ENCODE assay signal across 1 cellular context in the genomic region with DNA sequence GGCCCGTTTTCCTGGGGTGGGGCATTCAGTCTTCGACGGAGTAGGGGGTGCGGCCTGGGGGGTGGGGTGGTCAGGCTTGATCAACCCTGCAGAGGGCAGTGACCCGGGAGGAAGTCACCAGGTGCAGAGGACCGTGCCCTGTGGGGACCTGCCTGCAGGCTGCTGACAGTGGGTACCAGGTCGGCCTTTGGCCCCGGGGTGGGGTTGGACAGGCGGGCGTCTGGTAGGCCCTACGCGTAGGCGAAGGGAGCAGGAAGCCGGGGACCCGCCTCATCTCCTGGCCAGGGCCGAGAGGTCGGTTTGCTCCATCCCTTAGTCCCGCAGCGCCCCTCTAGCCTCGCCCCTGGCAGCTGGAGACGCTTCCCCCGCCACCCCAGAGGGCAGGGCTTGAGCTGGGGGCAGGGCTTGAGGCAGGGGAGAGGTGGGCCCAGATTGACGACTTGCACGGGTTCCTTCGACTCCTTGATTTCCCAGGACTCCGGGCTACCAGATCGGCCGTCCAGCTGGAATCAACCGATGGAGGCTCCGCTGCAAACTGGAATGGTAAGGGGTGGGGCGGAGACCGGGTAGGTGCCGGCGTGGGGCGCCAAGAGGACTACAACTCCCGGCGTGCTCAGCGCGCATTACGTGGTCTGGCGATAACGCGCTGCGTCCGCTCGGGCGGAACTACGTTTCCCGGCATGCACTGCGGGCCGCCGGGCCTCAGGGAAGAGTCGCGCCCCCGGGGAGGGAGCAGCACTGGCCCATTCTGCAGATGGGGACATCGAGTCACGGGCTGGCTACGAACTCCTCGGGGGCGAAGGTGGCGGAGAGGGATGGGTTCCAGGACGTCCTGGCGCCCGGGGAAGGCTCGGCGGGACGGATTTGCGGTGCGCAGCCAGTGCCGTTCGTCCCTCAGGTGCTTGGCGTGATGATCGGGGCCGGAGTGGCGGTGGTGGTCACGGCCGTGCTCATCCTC.
A peak's percentile ranks its signal among the peaks of the same experiment; 100 is the strongest.
TF ChIP-seq lines count a peak whose summit lies in the region.

Gene PNPLA6 (plus strand): TSS at position 683 of the 958 bp plus-strand sequence. CDS start 72 bp downstream, at position 755.

TF ChIP-seq in HepG2, 621 proteins besides CTCF, POLR2A, EP300 and RAD21 (continued from another document and continues in another):
- TF ChIP-seq, protein P1, sequence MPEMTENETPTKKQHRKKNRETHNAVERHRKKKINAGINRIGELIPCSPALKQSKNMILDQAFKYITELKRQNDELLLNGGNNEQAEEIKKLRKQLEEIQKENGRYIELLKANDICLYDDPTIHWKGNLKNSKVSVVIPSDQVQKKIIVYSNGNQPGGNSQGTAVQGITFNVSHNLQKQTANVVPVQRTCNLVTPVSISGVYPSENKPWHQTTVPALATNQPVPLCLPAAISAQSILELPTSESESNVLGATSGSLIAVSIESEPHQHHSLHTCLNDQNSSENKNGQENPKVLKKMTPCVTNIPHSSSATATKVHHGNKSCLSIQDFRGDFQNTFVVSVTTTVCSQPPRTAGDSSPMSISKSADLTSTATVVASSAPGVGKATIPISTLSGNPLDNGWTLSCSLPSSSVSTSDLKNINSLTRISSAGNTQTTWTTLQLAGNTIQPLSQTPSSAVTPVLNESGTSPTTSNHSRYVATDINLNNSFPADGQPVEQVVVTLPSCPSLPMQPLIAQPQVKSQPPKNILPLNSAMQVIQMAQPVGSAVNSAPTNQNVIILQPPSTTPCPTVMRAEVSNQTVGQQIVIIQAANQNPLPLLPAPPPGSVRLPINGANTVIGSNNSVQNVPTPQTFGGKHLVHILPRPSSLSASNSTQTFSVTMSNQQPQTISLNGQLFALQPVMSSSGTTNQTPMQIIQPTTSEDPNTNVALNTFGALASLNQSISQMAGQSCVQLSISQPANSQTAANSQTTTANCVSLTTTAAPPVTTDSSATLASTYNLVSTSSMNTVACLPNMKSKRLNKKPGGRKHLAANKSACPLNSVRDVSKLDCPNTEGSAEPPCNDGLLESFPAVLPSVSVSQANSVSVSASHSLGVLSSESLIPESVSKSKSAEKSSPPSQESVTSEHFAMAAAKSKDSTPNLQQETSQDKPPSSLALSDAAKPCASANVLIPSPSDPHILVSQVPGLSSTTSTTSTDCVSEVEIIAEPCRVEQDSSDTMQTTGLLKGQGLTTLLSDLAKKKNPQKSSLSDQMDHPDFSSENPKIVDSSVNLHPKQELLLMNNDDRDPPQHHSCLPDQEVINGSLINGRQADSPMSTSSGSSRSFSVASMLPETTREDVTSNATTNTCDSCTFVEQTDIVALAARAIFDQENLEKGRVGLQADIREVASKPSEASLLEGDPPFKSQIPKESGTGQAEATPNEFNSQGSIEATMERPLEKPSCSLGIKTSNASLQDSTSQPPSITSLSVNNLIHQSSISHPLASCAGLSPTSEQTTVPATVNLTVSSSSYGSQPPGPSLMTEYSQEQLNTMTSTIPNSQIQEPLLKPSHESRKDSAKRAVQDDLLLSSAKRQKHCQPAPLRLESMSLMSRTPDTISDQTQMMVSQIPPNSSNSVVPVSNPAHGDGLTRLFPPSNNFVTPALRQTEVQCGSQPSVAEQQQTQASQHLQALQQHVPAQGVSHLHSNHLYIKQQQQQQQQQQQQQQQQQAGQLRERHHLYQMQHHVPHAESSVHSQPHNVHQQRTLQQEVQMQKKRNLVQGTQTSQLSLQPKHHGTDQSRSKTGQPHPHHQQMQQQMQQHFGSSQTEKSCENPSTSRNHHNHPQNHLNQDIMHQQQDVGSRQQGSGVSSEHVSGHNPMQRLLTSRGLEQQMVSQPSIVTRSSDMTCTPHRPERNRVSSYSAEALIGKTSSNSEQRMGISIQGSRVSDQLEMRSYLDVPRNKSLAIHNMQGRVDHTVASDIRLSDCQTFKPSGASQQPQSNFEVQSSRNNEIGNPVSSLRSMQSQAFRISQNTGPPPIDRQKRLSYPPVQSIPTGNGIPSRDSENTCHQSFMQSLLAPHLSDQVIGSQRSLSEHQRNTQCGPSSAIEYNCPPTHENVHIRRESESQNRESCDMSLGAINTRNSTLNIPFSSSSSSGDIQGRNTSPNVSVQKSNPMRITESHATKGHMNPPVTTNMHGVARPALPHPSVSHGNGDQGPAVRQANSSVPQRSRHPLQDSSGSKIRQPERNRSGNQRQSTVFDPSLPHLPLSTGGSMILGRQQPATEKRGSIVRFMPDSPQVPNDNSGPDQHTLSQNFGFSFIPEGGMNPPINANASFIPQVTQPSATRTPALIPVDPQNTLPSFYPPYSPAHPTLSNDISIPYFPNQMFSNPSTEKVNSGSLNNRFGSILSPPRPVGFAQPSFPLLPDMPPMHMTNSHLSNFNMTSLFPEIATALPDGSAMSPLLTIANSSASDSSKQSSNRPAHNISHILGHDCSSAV (CRISPR knock-in tag; IDR thresholded peaks at IDR 0.05; ENCODE audit: borderline replicate concordance): no peak
- TF ChIP-seq PAF1 (CRISPR knock-in tag; IDR thresholded peaks at IDR 0.05) (no peak), ZNF33A (CRISPR knock-in tag; IDR thresholded peaks at IDR 0.05; ENCODE audit: borderline replicate concordance) (no peak), SNRNP70 (IDR thresholded peaks at IDR 0.05; ENCODE audit: low read depth, low read length) (no peak), JARID2 (CRISPR knock-in tag; IDR thresholded peaks at IDR 0.05; ENCODE audit: insufficient replicate concordance) (peak; percentile 57), ZFP1 (CRISPR knock-in tag; IDR thresholded peaks at IDR 0.05) (peak; percentile 51; the same call in 1 of the 2 replicates), ZNF251 (CRISPR knock-in tag; IDR thresholded peaks at IDR 0.05) (peak; percentile 87; the same call in 1 of the 2 replicates), KDM3A (CRISPR knock-in tag; IDR thresholded peaks at IDR 0.05; ENCODE audit: low read depth) (peak; percentile 71; the same call in 1 of the 2 replicates), ZNF274 (CRISPR knock-in tag; IDR thresholded peaks at IDR 0.05) (peak; percentile 40; the same call in 1 of the 2 replicates), LRRFIP1 (CRISPR knock-in tag; conservative IDR thresholded peaks at IDR 0.05) (no peak), ZNF432 (CRISPR knock-in tag; IDR thresholded peaks at IDR 0.05; ENCODE audit: borderline replicate concordance) (no peak), CBX2 (IDR thresholded peaks at IDR 0.05; ENCODE audit: low read depth, low read length) (no peak), CBX2 (CRISPR knock-in tag; IDR thresholded peaks at IDR 0.05; ENCODE audit: low read depth) (no peak), TRIM24 (CRISPR knock-in tag; IDR thresholded peaks at IDR 0.05) (no peak), THYN1 (CRISPR knock-in tag; IDR thresholded peaks at IDR 0.05; ENCODE audit: borderline replicate concordance, low read depth) (no peak), KAT8 (CRISPR knock-in tag; IDR thresholded peaks at IDR 0.05) (peak; percentile 81), SRSF4 (IDR thresholded peaks at IDR 0.05; ENCODE audit: low read depth, low read length, poor library complexity, severe bottlenecking) (no peak), MBD4 (IDR thresholded peaks at IDR 0.05; ENCODE audit: borderline replicate concordance, low read length) (no peak), IRF2 (CRISPR knock-in tag; IDR thresholded peaks at IDR 0.05) (peak; percentile 94), TERF1 (CRISPR knock-in tag; IDR thresholded peaks at IDR 0.05) (no peak), YY1 (IDR thresholded peaks at IDR 0.05; ENCODE audit: insufficient read depth, insufficient replicate concordance, low read depth, low read length) (peak; percentile 85), ZNF501 (CRISPR knock-in tag; IDR thresholded peaks at IDR 0.05) (peak; percentile 41; the same call in 1 of the 2 replicates), SMC3 (IDR thresholded peaks at IDR 0.05; ENCODE audit: low read length) (no peak), ZNF512 (CRISPR knock-in tag; IDR thresholded peaks at IDR 0.05) (no peak), NONO (IDR thresholded peaks at IDR 0.05) (no peak), NONO (CRISPR knock-in tag; conservative IDR thresholded peaks at IDR 0.05) (peak; percentile 48; the same call in 1 of the 2 replicates), HNRNPUL1 (IDR thresholded peaks at IDR 0.05; ENCODE audit: low read depth, low read length) (no peak), ZNF12 (CRISPR knock-in tag; IDR thresholded peaks at IDR 0.05) (no peak), TEF (CRISPR knock-in tag; IDR thresholded peaks at IDR 0.05) (no peak), KDM1A (CRISPR knock-in tag; IDR thresholded peaks at IDR 0.05) (peak; percentile 92), YEATS4 (CRISPR knock-in tag; IDR thresholded peaks at IDR 0.05; ENCODE audit: borderline replicate concordance) (peak; percentile 81), ZNF691 (CRISPR knock-in tag; IDR thresholded peaks at IDR 0.05; ENCODE audit: borderline replicate concordance, low read depth) (peak; percentile 44; the same call in 1 of the 2 replicates)
- TF ChIP-seq, protein P2, sequence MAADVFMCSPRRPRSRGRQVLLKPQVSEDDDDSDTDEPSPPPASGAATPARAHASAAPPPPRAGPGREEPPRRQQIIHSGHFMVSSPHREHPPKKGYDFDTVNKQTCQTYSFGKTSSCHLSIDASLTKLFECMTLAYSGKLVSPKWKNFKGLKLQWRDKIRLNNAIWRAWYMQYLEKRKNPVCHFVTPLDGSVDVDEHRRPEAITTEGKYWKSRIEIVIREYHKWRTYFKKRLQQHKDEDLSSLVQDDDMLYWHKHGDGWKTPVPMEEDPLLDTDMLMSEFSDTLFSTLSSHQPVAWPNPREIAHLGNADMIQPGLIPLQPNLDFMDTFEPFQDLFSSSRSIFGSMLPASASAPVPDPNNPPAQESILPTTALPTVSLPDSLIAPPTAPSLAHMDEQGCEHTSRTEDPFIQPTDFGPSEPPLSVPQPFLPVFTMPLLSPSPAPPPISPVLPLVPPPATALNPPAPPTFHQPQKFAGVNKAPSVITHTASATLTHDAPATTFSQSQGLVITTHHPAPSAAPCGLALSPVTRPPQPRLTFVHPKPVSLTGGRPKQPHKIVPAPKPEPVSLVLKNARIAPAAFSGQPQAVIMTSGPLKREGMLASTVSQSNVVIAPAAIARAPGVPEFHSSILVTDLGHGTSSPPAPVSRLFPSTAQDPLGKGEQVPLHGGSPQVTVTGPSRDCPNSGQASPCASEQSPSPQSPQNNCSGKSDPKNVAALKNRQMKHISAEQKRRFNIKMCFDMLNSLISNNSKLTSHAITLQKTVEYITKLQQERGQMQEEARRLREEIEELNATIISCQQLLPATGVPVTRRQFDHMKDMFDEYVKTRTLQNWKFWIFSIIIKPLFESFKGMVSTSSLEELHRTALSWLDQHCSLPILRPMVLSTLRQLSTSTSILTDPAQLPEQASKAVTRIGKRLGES (CRISPR knock-in tag; IDR thresholded peaks at IDR 0.05; ENCODE audit: borderline replicate concordance): no peak
- TF ChIP-seq, protein P3, sequence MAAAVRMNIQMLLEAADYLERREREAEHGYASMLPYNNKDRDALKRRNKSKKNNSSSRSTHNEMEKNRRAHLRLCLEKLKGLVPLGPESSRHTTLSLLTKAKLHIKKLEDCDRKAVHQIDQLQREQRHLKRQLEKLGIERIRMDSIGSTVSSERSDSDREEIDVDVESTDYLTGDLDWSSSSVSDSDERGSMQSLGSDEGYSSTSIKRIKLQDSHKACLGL (CRISPR knock-in tag; IDR thresholded peaks at IDR 0.05): peak; percentile 80
